In genomic region chr19:42421591-42422031, GRCh38 we compare ENCODE assay signal across 10 cellular contexts. TPM values are rescaled to one million over a fixed set of nuclear protein-coding genes. Genes with fewer than 3 reads are reported as not detected.
DNase-seq lines count a peak whose midpoint lies in the region; ATAC-seq, FAIRE-seq and TF ChIP-seq lines count a peak whose summit lies in the region.
"Had no signal": no experiment of that assay in that cellular context is flagged by ENCODE, and none has a peak within 500 bp of the region (broad histone marks: within the 10 kb centered on the region; RNA-seq: fewer than 3 reads in every experiment).

No MANE protein-coding gene starts in this region.

- H3K27ac Mint-ChIP-seq in CD8-positive, alpha-beta memory T cell, result peak overlapping the region in 4 of 8 donors; percentile 21 to 95 (median 58)
- no peak overlapping the region for H3K27ac Mint-ChIP-seq in effector memory CD8-positive, alpha-beta T cell
- H3K27ac Mint-ChIP-seq in osteocyte (ENCODE audit: unreplicated experiment), result no peak overlapping the region

- no peaks in the 10 kb centered on the region for H3F3A ChIP-seq in neural cell (ENCODE audit: insufficient read depth, low read length, poor library complexity, severe bottlenecking)

- no peak for ATAC-seq in effector memory CD8-positive, alpha-beta T cell (replicated peaks)
- ATAC-seq in HG03196 (IDR thresholded peaks at IDR 0.05; ENCODE audit: unreplicated experiment), result no peak

- no peak for TF ChIP-seq CTCF in OCI-LY7 (conservative IDR thresholded peaks at IDR 0.05; ENCODE audit: low read length)
- no peak for TF ChIP-seq CTCF in neural cell (IDR thresholded peaks at IDR 0.05; ENCODE audit: poor library complexity, severe bottlenecking)
- no peak for TF ChIP-seq CTCF in osteocyte (IDR thresholded peaks at IDR 0.05)

- no peak overlapping the region for H3K9ac ChIP-seq in neural cell (ENCODE audit: low read length)

- H4K20me1 ChIP-seq in OCI-LY7 (ENCODE audit: insufficient read depth, low read length) (0 out of 2 replicates have a peak, but pooled peaks cover 4% of the 10 kb centered on the region), neural cell (ENCODE audit: insufficient read depth) (no peaks in the 10 kb centered on the region)

- intact Hi-C loops in OCI-LY7 (cut with micrococcal nuclease; ENCODE audit: unreplicated experiment), result no loop called here

- H3K36me3 Mint-ChIP-seq in CD8-positive, alpha-beta memory T cell, result peaks cover 0 to 11% (median 2%) of the 10 kb centered on the region in 3 donors
- peaks cover 11% of the 10 kb centered on the region for H3K36me3 Mint-ChIP-seq in effector memory CD8-positive, alpha-beta T cell (ENCODE audit: insufficient read depth)
- H3K36me3 Mint-ChIP-seq in osteocyte (ENCODE audit: unreplicated experiment), result no peaks in the 10 kb centered on the region

- no peaks in the 10 kb centered on the region for H3K36me3 ChIP-seq in CD8-positive, alpha-beta memory T cell (ENCODE audit: insufficient read depth, low read length)
- H3K36me3 ChIP-seq in OCI-LY7 (ENCODE audit: insufficient read depth, low read length), result peaks cover 30% of the 10 kb centered on the region
- no peaks in the 10 kb centered on the region for H3K36me3 ChIP-seq in neural cell (ENCODE audit: insufficient read depth, low read length)

- no peak for TF ChIP-seq POLR2A in H54 (IDR thresholded peaks at IDR 0.05; ENCODE audit: low read depth, low read length)

- H3K4me3 Mint-ChIP-seq in CD8-positive, alpha-beta memory T cell, result peak overlapping the region; percentile 88 to 99 (median 97)
- H3K4me3 Mint-ChIP-seq in effector memory CD8-positive, alpha-beta T cell, result peak overlapping the region; percentile 95 to 99
- H3K4me3 Mint-ChIP-seq in osteocyte (ENCODE audit: unreplicated experiment), result no peak overlapping the region

- H3K9me3 Mint-ChIP-seq in CD8-positive, alpha-beta memory T cell, result no peaks in the 10 kb centered on the region
- no peaks in the 10 kb centered on the region for H3K9me3 Mint-ChIP-seq in effector memory CD8-positive, alpha-beta T cell
- no peaks in the 10 kb centered on the region for H3K9me3 Mint-ChIP-seq in osteocyte (ENCODE audit: unreplicated experiment)

- no peaks in the 10 kb centered on the region for H3K27me3 ChIP-seq in CD8-positive, alpha-beta memory T cell (ENCODE audit: insufficient read depth, low read length, poor library complexity, severe bottlenecking)
- H3K27me3 ChIP-seq in neural cell (ENCODE audit: insufficient read depth, low read depth, low read length), result no peaks in the 10 kb centered on the region

- H3K4me2 ChIP-seq in OCI-LY7 (ENCODE audit: low read length) (peak overlapping the region; percentile 98), neural cell (ENCODE audit: low read length) (no peak overlapping the region)

- TF ChIP-seq EP300 in neural cell (conservative IDR thresholded peaks at IDR 0.05; ENCODE audit: poor library complexity, severe bottlenecking), result no peak

- peaks cover 33% of the 10 kb centered on the region for H3K4me1 ChIP-seq in CD8-positive, alpha-beta memory T cell (ENCODE audit: insufficient read depth, low read length)
- H3K4me1 ChIP-seq in OCI-LY7 (ENCODE audit: insufficient read depth, low read length, poor library complexity, severe bottlenecking), result peaks cover 55% of the 10 kb centered on the region

- no peak overlapping the region for H3K27ac ChIP-seq in CD8-positive, alpha-beta memory T cell (ENCODE audit: low read depth, low read length)
- H3K27ac ChIP-seq in OCI-LY7 (ENCODE audit: low read depth, low read length, poor library complexity, severe bottlenecking) (peak overlapping the region; percentile 81), neural cell (ENCODE audit: low read length) (peak overlapping the region; percentile 79)

- H3K9me2 ChIP-seq in OCI-LY7 (ENCODE audit: insufficient read depth, low read length) (no peaks in the 10 kb centered on the region), neural cell (ENCODE audit: insufficient read depth, low read length) (no peaks in the 10 kb centered on the region)

- POLR2A ChIA-PET in CD8-positive, alpha-beta memory T cell (lab: Charles Lee), result no interaction called here
- POLR2A ChIA-PET in OCI-LY7 (lab: Charles Lee), result no interaction called here

- no peak for FAIRE-seq in H54 (lab: Jason Lieb, UNC)

- peaks cover 0 to 1% of the 10 kb centered on the region in 2 donors for H3K27me3 Mint-ChIP-seq in CD8-positive, alpha-beta memory T cell
- H3K27me3 Mint-ChIP-seq in effector memory CD8-positive, alpha-beta T cell, result no peaks in the 10 kb centered on the region
- no peaks in the 10 kb centered on the region for H3K27me3 Mint-ChIP-seq in osteocyte (ENCODE audit: unreplicated experiment)

- peak in 1 of 5 donors; percentile 42 for DNase-seq in CD8-positive, alpha-beta memory T cell
- no peak for DNase-seq in OCI-LY7 (ENCODE audit: low spot score)
- no peak for DNase-seq in effector memory CD8-positive, alpha-beta T cell
- no peak for DNase-seq in H54 (ENCODE audit: insufficient read length, low spot score)
- no peak for DNase-seq in osteocyte (ENCODE audit: extremely low spot score, unreplicated experiment)
- DNase-seq in activated naive CD4-positive, alpha-beta T cell treated with Interleukin-2 at 50 U/mL for 16 hours, result no peak
- DNase-seq: NCI-H446 treated with DMSO at 0.1 percent for 48 hours had no signal

- no peak overlapping the region for H2AFZ ChIP-seq in OCI-LY7 (ENCODE audit: low read length)
- H2AFZ ChIP-seq in neural cell (ENCODE audit: low read depth, low read length), result no peak overlapping the region

- no TSS peak for BruUV-seq in OCI-LY7 (replicated peaks; lab: Mats Ljungman, UMichigan)

- H3K4me3 ChIP-seq in CD8-positive, alpha-beta memory T cell (ENCODE audit: low read length), result no peak overlapping the region
- H3K4me3 ChIP-seq in OCI-LY7 (ENCODE audit: low read depth, low read length, poor library complexity, severe bottlenecking) (peak overlapping the region; percentile 74), neural cell (ENCODE audit: low read length) (peak overlapping the region; percentile 87)

- H3K9me3 ChIP-seq in CD8-positive, alpha-beta memory T cell (ENCODE audit: low read length), result no peaks in the 10 kb centered on the region
- H3K9me3 ChIP-seq in OCI-LY7 (ENCODE audit: low read length) (no peaks in the 10 kb centered on the region), neural cell (ENCODE audit: low read length) (no peaks in the 10 kb centered on the region)

- TF ChIP-seq RAD21 in neural cell (conservative IDR thresholded peaks at IDR 0.05), result no peak

- peaks cover 30 to 47% (median 33%) of the 10 kb centered on the region in 3 donors for H3K4me1 Mint-ChIP-seq in CD8-positive, alpha-beta memory T cell
- peaks cover 38 to 42% of the 10 kb centered on the region in 2 donors for H3K4me1 Mint-ChIP-seq in effector memory CD8-positive, alpha-beta T cell (ENCODE audit: low read depth in 2 of 2)
- H3K4me1 Mint-ChIP-seq in osteocyte (ENCODE audit: unreplicated experiment), result peaks cover 25% of the 10 kb centered on the region

- peaks cover 32% of the 10 kb centered on the region for H3K79me2 ChIP-seq in OCI-LY7 (ENCODE audit: insufficient read depth, low read depth, low read length)
- H3K79me2 ChIP-seq in neural cell (replicated peaks; ENCODE audit: insufficient read depth, low read length), result no peaks in the 10 kb centered on the region

- CTCF ChIA-PET in CD8-positive, alpha-beta memory T cell (lab: Charles Lee), result interaction anchor here (1.0 to 3.1 kb wide), 3 partner anchors 12 to 28 kb away, joined by 5 to 27 read pairs (median 7); no protein-coding TSS in a partner anchor
- CTCF ChIA-PET in OCI-LY7 (lab: Charles Lee; ENCODE audit: unreplicated experiment), result no interaction called here

TF ChIP-seq in neural cell, 6 proteins besides CTCF, POLR2A, EP300 and RAD21 (continues in another document):
- TF ChIP-seq SMC3 (conservative IDR thresholded peaks at IDR 0.05; ENCODE audit: poor library complexity) (no peak), EZH2 (IDR thresholded peaks at IDR 0.05; ENCODE audit: borderline replicate concordance, insufficient read depth, low read length, poor library complexity, severe bottlenecking) (no peak)

RNA-seq across cellular contexts. Expression of gene LIPE, which starts 5.6 kb away (rescaled TPM):
- total RNA-seq in CD8-positive, alpha-beta memory T cell, result 10 to 100 TPM; 22.2 to 22.7 TPM
- polyA plus RNA-seq in CD8-positive, alpha-beta memory T cell, result 5.0 TPM
- 11.5 and 21.2 TPM in 2 replicates for total RNA-seq in OCI-LY7 (2014; rRNA removed; shearing (Covaris generic))
- total RNA-seq in OCI-LY7 (2022), result 35.6 and 39.3 TPM in 2 replicates
- polyA plus RNA-seq in neural cell, result 19.1 and 24.7 TPM in 2 replicates
- polyA minus RNA-seq in neural cell, result 26.5 and 30.9 TPM in 2 replicates
- total RNA-seq in osteocyte, result 7.6 and 8.4 TPM in 2 replicates

RNA-seq across cellular contexts. Expression of gene CXCL17, which starts 21.1 kb away (rescaled TPM):
- not detected for total RNA-seq in CD8-positive, alpha-beta memory T cell
- polyA plus RNA-seq in CD8-positive, alpha-beta memory T cell, result not detected
- total RNA-seq in OCI-LY7 (2014; rRNA removed; shearing (Covaris generic)), result not detected in 2 replicates
- total RNA-seq in OCI-LY7 (2022) (not detected in 2 replicates), osteocyte (not detected in 2 replicates)
- polyA plus RNA-seq in neural cell, result not detected in 2 replicates
- polyA minus RNA-seq in neural cell, result not detected in 2 replicates
- total RNA-seq: dermis microvascular lymphatic vessel endothelial cell had no signal

RNA-seq across cellular contexts. Expression of gene CNFN, which starts 31.5 kb away (rescaled TPM):
- total RNA-seq in CD8-positive, alpha-beta memory T cell, result not detected
- not detected for polyA plus RNA-seq in CD8-positive, alpha-beta memory T cell
- total RNA-seq in OCI-LY7 (2014; rRNA removed; shearing (Covaris generic)), result not detected in 2 replicates
- total RNA-seq in OCI-LY7 (2022) (0.81 and 0.95 TPM in 2 replicates), osteocyte (not detected in 2 replicates)
- polyA plus RNA-seq in neural cell, result not detected in 2 replicates
- not detected in 2 replicates for polyA minus RNA-seq in neural cell
